ENCODE assay signal across 1 cellular context in the genomic region with DNA sequence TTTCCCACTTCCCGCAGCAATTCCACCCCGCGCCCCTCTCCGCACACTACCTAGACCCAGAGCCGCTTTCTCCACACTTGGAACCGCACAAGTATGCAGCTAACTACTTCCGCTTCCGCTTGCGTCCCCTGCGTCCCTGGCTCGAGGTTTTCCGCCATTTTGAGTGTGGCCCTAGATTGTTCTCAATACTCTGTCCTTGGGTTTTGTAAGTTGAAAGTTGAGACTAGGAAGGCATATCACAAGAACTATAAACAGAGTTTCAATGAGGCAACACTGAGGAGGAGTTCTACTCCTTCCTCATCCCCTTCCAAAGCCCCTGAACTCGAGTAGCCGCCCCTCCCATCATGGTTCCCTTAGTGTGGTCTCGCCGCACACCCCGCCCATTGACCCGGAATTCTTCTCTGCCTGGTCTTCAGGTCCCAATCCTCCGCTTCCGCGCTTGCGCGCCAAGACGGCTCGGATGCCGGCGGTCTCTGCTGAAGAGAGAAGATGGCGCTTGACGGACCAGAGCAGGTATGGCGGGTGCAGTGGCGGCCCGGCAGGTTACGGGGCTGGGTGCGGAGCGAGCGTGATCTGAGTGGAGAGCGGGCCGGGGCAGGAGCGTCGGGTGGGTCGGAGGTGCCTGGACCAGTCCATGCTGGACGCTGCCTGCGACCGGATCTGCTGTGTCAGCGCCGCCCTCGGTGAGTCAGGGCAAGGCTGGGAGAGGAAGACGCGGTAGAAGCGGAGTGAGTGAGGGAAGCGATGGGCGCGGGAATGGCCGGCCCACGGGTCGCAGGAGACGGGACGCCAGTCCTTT.
A peak's percentile ranks its signal among the peaks of the same experiment; 100 is the strongest.
TF ChIP-seq lines count a peak whose summit lies in the region.

TSS of gene FTSJ3 (minus strand) at position 662 of the 799 bp plus-strand sequence. CDS start 761 bp downstream, outside the sequence.
TSS of gene PSMC5 (plus strand) at position 430 of the 799 bp plus-strand sequence. CDS start at position 490, 60 bp downstream.

TF ChIP-seq in K562, 482 proteins besides CTCF, POLR2A, EP300 and RAD21 (continued from another document and continues in another):
- TF ChIP-seq NR0B1 (IDR thresholded peaks at IDR 0.05; ENCODE audit: partially characterized antibody), result no peak
- TF ChIP-seq SMARCA4 (IDR thresholded peaks at IDR 0.05), result no peak
- TF ChIP-seq, protein P1, sequence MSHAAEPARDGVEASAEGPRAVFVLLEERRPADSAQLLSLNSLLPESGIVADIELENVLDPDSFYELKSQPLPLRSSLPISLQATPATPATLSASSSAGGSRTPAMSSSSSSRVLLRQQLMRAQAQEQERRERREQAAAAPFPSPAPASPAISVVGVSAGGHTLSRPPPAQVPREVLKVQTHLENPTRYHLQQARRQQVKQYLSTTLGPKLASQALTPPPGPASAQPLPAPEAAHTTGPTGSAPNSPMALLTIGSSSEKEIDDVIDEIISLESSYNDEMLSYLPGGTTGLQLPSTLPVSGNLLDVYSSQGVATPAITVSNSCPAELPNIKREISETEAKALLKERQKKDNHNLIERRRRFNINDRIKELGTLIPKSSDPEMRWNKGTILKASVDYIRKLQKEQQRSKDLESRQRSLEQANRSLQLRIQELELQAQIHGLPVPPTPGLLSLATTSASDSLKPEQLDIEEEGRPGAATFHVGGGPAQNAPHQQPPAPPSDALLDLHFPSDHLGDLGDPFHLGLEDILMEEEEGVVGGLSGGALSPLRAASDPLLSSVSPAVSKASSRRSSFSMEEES (CRISPR knock-in tag; IDR thresholded peaks at IDR 0.05), result no peak
- peak in 1 of 2 experiments; percentile 45 for TF ChIP-seq AFF1 (IDR thresholded peaks at IDR 0.05; ENCODE audit: low read depth in 1 of 2, partially characterized antibody in 2 of 2)
- TF ChIP-seq HOXB6 (CRISPR knock-in tag; IDR thresholded peaks at IDR 0.05; ENCODE audit: borderline replicate concordance), result no peak
- 0 out of 2 replicates have a peak, but pooled peaks have one; percentile 84 for TF ChIP-seq ZNF511 (CRISPR knock-in tag; IDR thresholded peaks at IDR 0.05)
- TF ChIP-seq SMAD4 (CRISPR knock-in tag; conservative IDR thresholded peaks at IDR 0.05), result peak; percentile 70
- TF ChIP-seq NR4A1 (CRISPR knock-in tag; IDR thresholded peaks at IDR 0.05), result 0 out of 2 replicates have a peak, but pooled peaks have one; percentile 72
- TF ChIP-seq NR4A1 (tag; IDR thresholded peaks at IDR 0.05), result no peak
- no peak for TF ChIP-seq DNMT1 (IDR thresholded peaks at IDR 0.05)
- no peak for TF ChIP-seq ZNF347 (CRISPR knock-in tag; IDR thresholded peaks at IDR 0.05; ENCODE audit: low read depth)
- peak; percentile 79 for TF ChIP-seq HMGN3 (IDR thresholded peaks at IDR 0.05; ENCODE audit: borderline replicate concordance, extremely low read depth, insufficient read length, low read depth, low read length)
- TF ChIP-seq, protein P2, sequence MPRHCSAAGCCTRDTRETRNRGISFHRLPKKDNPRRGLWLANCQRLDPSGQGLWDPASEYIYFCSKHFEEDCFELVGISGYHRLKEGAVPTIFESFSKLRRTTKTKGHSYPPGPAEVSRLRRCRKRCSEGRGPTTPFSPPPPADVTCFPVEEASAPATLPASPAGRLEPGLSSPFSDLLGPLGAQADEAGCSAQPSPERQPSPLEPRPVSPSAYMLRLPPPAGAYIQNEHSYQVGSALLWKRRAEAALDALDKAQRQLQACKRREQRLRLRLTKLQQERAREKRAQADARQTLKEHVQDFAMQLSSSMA (CRISPR knock-in tag; IDR thresholded peaks at IDR 0.05), result peak; percentile 100
- TF ChIP-seq, protein P3, sequence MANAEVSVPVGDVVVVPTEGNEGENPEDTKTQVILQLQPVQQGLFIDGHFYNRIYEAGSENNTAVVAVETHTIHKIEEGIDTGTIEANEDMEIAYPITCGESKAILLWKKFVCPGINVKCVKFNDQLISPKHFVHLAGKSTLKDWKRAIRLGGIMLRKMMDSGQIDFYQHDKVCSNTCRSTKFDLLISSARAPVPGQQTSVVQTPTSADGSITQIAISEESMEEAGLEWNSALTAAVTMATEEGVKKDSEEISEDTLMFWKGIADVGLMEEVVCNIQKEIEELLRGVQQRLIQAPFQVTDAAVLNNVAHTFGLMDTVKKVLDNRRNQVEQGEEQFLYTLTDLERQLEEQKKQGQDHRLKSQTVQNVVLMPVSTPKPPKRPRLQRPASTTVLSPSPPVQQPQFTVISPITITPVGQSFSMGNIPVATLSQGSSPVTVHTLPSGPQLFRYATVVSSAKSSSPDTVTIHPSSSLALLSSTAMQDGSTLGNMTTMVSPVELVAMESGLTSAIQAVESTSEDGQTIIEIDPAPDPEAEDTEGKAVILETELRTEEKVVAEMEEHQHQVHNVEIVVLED (CRISPR knock-in tag; IDR thresholded peaks at IDR 0.05), result peak; percentile 99
- TF ChIP-seq SRSF7 (optimal IDR thresholded peaks at IDR 0.05; ENCODE audit: low read depth, low read length), result no peak
- TF ChIP-seq CBFA2T2 (conservative IDR thresholded peaks at IDR 0.05), result no peak
- TF ChIP-seq, protein P4, sequence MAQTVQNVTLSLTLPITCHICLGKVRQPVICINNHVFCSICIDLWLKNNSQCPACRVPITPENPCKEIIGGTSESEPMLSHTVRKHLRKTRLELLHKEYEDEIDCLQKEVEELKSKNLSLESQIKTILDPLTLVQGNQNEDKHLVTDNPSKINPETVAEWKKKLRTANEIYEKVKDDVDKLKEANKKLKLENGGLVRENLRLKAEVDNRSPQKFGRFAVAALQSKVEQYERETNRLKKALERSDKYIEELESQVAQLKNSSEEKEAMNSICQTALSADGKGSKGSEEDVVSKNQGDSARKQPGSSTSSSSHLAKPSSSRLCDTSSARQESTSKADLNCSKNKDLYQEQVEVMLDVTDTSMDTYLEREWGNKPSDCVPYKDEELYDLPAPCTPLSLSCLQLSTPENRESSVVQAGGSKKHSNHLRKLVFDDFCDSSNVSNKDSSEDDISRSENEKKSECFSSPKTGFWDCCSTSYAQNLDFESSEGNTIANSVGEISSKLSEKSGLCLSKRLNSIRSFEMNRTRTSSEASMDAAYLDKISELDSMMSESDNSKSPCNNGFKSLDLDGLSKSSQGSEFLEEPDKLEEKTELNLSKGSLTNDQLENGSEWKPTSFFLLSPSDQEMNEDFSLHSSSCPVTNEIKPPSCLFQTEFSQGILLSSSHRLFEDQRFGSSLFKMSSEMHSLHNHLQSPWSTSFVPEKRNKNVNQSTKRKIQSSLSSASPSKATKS (CRISPR knock-in tag; IDR thresholded peaks at IDR 0.05), result 0 out of 2 replicates have a peak, but pooled peaks have one; percentile 56
- TF ChIP-seq CHD1 (IDR thresholded peaks at IDR 0.05; ENCODE audit: low read length), result no peak
- no peak for TF ChIP-seq NCOR1 (IDR thresholded peaks at IDR 0.05)
- TF ChIP-seq CBX1 (IDR thresholded peaks at IDR 0.05; ENCODE audit: low read depth), result peak; percentile 64; the same call in 1 of the 2 replicates
- peak; percentile 96 for TF ChIP-seq GABPB1 (CRISPR knock-in tag; IDR thresholded peaks at IDR 0.05)
- peak; percentile 62; the same call in 1 of the 2 replicates for TF ChIP-seq SIN3B (IDR thresholded peaks at IDR 0.05; ENCODE audit: low read depth)
- TF ChIP-seq ZBED1 (IDR thresholded peaks at IDR 0.05), result no peak
- TF ChIP-seq SAP30 (IDR thresholded peaks at IDR 0.05; ENCODE audit: borderline replicate concordance, insufficient read depth, low read depth, low read length, poor library complexity, severe bottlenecking), result peak; percentile 44
- TF ChIP-seq ZNF224 (CRISPR knock-in tag; IDR thresholded peaks at IDR 0.05), result no peak
- TF ChIP-seq SMAD3 (CRISPR knock-in tag; conservative IDR thresholded peaks at IDR 0.05), result 0 out of 2 replicates have a peak, but pooled peaks have one; percentile 40
- TF ChIP-seq JUND (IDR thresholded peaks at IDR 0.05; ENCODE audit: borderline replicate concordance, low read depth, low read length), result peak; percentile 72
- peak; percentile 41; the same call in 1 of the 3 replicates for TF ChIP-seq JUND (tag; IDR thresholded peaks at IDR 0.05; ENCODE audit: borderline replicate concordance, low read depth, low read length)
- TF ChIP-seq CBFB (CRISPR knock-in tag; IDR thresholded peaks at IDR 0.05), result no peak
- TF ChIP-seq TFAM (CRISPR knock-in tag; conservative IDR thresholded peaks at IDR 0.05), result no peak
- TF ChIP-seq ETS1 (conservative IDR thresholded peaks at IDR 0.05; ENCODE audit: control insufficient read depth, low read depth, low read length), result peak; percentile 85; the same call in 1 of the 2 replicates
- TF ChIP-seq RUNX1 (IDR thresholded peaks at IDR 0.05; ENCODE audit: low read depth), result no peak
- TF ChIP-seq, protein P5, sequence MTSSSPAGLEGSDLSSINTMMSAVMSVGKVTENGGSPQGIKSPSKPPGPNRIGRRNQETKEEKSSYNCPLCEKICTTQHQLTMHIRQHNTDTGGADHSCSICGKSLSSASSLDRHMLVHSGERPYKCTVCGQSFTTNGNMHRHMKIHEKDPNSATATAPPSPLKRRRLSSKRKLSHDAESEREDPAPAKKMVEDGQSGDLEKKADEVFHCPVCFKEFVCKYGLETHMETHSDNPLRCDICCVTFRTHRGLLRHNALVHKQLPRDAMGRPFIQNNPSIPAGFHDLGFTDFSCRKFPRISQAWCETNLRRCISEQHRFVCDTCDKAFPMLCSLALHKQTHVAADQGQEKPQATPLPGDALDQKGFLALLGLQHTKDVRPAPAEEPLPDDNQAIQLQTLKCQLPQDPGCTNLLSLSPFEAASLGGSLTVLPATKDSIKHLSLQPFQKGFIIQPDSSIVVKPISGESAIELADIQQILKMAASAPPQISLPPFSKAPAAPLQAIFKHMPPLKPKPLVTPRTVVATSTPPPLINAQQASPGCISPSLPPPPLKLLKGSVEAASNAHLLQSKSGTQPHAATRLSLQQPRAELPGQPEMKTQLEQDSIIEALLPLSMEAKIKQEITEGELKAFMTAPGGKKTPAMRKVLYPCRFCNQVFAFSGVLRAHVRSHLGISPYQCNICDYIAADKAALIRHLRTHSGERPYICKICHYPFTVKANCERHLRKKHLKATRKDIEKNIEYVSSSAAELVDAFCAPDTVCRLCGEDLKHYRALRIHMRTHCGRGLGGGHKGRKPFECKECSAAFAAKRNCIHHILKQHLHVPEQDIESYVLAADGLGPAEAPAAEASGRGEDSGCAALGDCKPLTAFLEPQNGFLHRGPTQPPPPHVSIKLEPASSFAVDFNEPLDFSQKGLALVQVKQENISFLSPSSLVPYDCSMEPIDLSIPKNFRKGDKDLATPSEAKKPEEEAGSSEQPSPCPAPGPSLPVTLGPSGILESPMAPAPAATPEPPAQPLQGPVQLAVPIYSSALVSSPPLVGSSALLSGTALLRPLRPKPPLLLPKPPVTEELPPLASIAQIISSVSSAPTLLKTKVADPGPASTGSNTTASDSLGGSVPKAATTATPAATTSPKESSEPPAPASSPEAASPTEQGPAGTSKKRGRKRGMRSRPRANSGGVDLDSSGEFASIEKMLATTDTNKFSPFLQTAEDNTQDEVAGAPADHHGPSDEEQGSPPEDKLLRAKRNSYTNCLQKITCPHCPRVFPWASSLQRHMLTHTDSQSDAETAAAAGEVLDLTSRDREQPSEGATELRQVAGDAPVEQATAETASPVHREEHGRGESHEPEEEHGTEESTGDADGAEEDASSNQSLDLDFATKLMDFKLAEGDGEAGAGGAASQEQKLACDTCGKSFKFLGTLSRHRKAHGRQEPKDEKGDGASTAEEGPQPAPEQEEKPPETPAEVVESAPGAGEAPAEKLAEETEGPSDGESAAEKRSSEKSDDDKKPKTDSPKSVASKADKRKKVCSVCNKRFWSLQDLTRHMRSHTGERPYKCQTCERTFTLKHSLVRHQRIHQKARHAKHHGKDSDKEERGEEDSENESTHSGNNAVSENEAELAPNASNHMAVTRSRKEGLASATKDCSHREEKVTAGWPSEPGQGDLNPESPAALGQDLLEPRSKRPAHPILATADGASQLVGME (CRISPR knock-in tag; IDR thresholded peaks at IDR 0.05), result peak; percentile 93
- TF ChIP-seq PHF20 (IDR thresholded peaks at IDR 0.05; ENCODE audit: partially characterized antibody), result peak; percentile 76
- TF ChIP-seq PYGO2 (tag; IDR thresholded peaks at IDR 0.05), result no peak
